1 cellular context compared by ENCODE assay signal in genomic region chr17:46976626-46977270, GRCh38.
TF ChIP-seq lines count a peak whose summit lies in the region.

No MANE protein-coding gene starts in this region.

TF ChIP-seq in K562, 482 proteins besides CTCF, POLR2A, EP300 and RAD21 (continued from another document and continues in another):
- TF ChIP-seq CHD7 (IDR thresholded peaks at IDR 0.05; ENCODE audit: low read depth, low read length) (no peak), SMARCE1 (IDR thresholded peaks at IDR 0.05) (0 out of 2 replicates have a peak, but pooled peaks have one; percentile 65), FIP1L1 (IDR thresholded peaks at IDR 0.05; ENCODE audit: low read depth, low read length, poor library complexity, severe bottlenecking) (no peak), HMGXB4 (CRISPR knock-in tag; IDR thresholded peaks at IDR 0.05) (no peak), ZNF717 (CRISPR knock-in tag; IDR thresholded peaks at IDR 0.05) (no peak), ZNF134 (CRISPR knock-in tag; conservative IDR thresholded peaks at IDR 0.05) (no peak), ETV5 (CRISPR knock-in tag; IDR thresholded peaks at IDR 0.05; ENCODE audit: low read depth) (no peak), FOXM1 (IDR thresholded peaks at IDR 0.05; ENCODE audit: low read depth) (no peak), FOXM1 (CRISPR knock-in tag; IDR thresholded peaks at IDR 0.05; ENCODE audit: low read depth) (no peak), CREBBP (IDR thresholded peaks at IDR 0.05; ENCODE audit: low read depth, low read length) (no peak), BMI1 (IDR thresholded peaks at IDR 0.05; ENCODE audit: low read length) (no peak), CHD1 (IDR thresholded peaks at IDR 0.05; ENCODE audit: low read length) (no peak), CBX2 (IDR thresholded peaks at IDR 0.05; ENCODE audit: insufficient read depth, low read length, poor library complexity, severe bottlenecking) (no peak), HSF4 (CRISPR knock-in tag; IDR thresholded peaks at IDR 0.05; ENCODE audit: borderline replicate concordance) (no peak), ZNF431 (CRISPR knock-in tag; IDR thresholded peaks at IDR 0.05) (no peak), ZNF3 (CRISPR knock-in tag; IDR thresholded peaks at IDR 0.05) (no peak), HDAC8 (tag; IDR thresholded peaks at IDR 0.05) (no peak), SAFB (IDR thresholded peaks at IDR 0.05; ENCODE audit: borderline replicate concordance, low read depth, low read length) (no peak), SNIP1 (IDR thresholded peaks at IDR 0.05; ENCODE audit: low read depth) (no peak), RERE (CRISPR knock-in tag; IDR thresholded peaks at IDR 0.05; ENCODE audit: borderline replicate concordance) (no peak), HNRNPUL1 (IDR thresholded peaks at IDR 0.05; ENCODE audit: low read length) (no peak), THRAP3 (IDR thresholded peaks at IDR 0.05; ENCODE audit: borderline replicate concordance) (no peak), ELF1 (tag; IDR thresholded peaks at IDR 0.05) (no peak), IRF1 (CRISPR knock-in tag; IDR thresholded peaks at IDR 0.05; ENCODE audit: borderline replicate concordance) (no peak), HNRNPK (IDR thresholded peaks at IDR 0.05; ENCODE audit: low read depth, low read length, poor library complexity, severe bottlenecking) (no peak), ZFP36 (IDR thresholded peaks at IDR 0.05; ENCODE audit: low read depth, low read length, partially characterized antibody) (no peak), SMAD3 (CRISPR knock-in tag; conservative IDR thresholded peaks at IDR 0.05) (no peak), CHCHD3 (CRISPR knock-in tag; IDR thresholded peaks at IDR 0.05) (no peak), ZNF165 (CRISPR knock-in tag; IDR thresholded peaks at IDR 0.05; ENCODE audit: borderline replicate concordance) (no peak), BRF1 (IDR thresholded peaks at IDR 0.05; ENCODE audit: borderline replicate concordance, extremely low read depth, insufficient read length) (no peak)
- TF ChIP-seq, protein P1, sequence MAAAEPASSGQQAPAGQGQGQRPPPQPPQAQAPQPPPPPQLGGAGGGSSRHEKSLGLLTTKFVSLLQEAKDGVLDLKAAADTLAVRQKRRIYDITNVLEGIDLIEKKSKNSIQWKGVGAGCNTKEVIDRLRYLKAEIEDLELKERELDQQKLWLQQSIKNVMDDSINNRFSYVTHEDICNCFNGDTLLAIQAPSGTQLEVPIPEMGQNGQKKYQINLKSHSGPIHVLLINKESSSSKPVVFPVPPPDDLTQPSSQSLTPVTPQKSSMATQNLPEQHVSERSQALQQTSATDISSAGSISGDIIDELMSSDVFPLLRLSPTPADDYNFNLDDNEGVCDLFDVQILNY (CRISPR knock-in tag; IDR thresholded peaks at IDR 0.05) = no peak
- TF ChIP-seq, protein P2, sequence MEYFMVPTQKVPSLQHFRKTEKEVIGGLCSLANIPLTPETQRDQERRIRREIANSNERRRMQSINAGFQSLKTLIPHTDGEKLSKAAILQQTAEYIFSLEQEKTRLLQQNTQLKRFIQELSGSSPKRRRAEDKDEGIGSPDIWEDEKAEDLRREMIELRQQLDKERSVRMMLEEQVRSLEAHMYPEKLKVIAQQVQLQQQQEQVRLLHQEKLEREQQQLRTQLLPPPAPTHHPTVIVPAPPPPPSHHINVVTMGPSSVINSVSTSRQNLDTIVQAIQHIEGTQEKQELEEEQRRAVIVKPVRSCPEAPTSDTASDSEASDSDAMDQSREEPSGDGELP (CRISPR knock-in tag; IDR thresholded peaks at IDR 0.05; ENCODE audit: borderline replicate concordance) = 0 out of 2 replicates have a peak, but pooled peaks have one; percentile 30
- TF ChIP-seq, protein P3, sequence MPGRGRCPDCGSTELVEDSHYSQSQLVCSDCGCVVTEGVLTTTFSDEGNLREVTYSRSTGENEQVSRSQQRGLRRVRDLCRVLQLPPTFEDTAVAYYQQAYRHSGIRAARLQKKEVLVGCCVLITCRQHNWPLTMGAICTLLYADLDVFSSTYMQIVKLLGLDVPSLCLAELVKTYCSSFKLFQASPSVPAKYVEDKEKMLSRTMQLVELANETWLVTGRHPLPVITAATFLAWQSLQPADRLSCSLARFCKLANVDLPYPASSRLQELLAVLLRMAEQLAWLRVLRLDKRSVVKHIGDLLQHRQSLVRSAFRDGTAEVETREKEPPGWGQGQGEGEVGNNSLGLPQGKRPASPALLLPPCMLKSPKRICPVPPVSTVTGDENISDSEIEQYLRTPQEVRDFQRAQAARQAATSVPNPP (IDR thresholded peaks at IDR 0.05; ENCODE audit: borderline replicate concordance, insufficient read depth, insufficient read length) = no peak
- TF ChIP-seq, protein P4, sequence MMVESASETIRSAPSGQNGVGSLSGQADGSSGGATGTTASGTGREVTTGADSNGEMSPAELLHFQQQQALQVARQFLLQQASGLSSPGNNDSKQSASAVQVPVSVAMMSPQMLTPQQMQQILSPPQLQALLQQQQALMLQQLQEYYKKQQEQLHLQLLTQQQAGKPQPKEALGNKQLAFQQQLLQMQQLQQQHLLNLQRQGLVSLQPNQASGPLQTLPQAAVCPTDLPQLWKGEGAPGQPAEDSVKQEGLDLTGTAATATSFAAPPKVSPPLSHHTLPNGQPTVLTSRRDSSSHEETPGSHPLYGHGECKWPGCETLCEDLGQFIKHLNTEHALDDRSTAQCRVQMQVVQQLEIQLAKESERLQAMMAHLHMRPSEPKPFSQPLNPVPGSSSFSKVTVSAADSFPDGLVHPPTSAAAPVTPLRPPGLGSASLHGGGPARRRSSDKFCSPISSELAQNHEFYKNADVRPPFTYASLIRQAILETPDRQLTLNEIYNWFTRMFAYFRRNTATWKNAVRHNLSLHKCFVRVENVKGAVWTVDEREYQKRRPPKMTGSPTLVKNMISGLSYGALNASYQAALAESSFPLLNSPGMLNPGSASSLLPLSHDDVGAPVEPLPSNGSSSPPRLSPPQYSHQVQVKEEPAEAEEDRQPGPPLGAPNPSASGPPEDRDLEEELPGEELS (CRISPR knock-in tag; IDR thresholded peaks at IDR 0.05; ENCODE audit: borderline replicate concordance) = no peak
